3 cellular contexts compared by ENCODE assay signal in the genomic region with DNA sequence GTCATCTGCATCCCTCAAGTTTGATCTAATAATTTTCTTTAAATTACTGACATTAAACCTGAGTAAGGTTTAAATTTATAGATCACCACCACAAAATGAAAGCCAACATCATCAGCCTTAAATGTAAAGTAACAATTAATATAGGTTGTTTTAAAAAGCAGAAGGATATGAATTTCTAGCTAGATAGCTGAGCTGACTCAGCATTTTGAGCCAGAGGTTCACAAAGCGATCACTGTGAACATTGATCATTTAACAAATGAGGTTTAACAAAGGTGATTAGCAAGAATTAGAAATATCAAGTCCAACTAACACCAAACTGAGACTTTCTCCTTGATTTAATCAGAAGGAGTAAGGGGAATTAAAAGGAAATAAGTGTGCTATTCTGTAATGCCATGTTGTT.
TF ChIP-seq lines count a peak whose summit lies in the region.

No MANE protein-coding gene starts in this region.

TF ChIP-seq in HepG2, 621 proteins besides CTCF, POLR2A, EP300 and RAD21:
- TF ChIP-seq, protein P1, sequence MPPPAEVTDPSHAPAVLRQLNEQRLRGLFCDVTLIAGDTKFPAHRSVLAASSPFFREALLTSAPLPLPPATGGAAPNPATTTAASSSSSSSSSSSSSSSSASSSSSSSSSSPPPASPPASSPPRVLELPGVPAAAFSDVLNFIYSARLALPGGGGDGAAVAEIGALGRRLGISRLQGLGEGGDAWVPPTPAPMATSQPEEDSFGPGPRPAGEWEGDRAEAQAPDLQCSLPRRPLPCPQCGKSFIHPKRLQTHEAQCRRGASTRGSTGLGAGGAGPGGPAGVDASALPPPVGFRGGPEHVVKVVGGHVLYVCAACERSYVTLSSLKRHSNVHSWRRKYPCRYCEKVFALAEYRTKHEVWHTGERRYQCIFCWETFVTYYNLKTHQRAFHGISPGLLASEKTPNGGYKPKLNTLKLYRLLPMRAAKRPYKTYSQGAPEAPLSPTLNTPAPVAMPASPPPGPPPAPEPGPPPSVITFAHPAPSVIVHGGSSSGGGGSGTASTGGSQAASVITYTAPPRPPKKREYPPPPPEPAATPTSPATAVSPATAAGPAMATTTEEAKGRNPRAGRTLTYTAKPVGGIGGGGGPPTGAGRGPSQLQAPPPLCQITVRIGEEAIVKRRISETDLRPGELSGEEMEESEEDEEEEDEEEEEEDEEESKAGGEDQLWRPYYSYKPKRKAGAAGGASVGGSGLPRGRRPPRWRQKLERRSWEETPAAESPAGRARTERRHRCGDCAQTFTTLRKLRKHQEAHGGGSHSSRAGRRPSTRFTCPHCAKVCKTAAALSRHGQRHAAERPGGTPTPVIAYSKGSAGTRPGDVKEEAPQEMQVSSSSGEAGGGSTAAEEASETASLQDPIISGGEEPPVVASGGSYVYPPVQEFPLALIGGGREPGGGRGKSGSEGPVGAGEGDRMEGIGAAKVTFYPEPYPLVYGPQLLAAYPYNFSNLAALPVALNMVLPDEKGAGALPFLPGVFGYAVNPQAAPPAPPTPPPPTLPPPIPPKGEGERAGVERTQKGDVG (CRISPR knock-in tag; IDR thresholded peaks at IDR 0.05; ENCODE audit: borderline replicate concordance) = no peak
- peak; percentile 95 to 98 for TF ChIP-seq MAFK (conservative IDR thresholded peaks at IDR 0.05 in 1 of 2, IDR thresholded peaks at IDR 0.05 in 1 of 2; ENCODE audit: low read length in 2 of 2)
- peak; percentile 97 for TF ChIP-seq MAFF (IDR thresholded peaks at IDR 0.05; ENCODE audit: low read depth, low read length)
TF ChIP-seq in HepG2: peak in this region for 2.

TF ChIP-seq in IMR-90, 13 proteins besides CTCF, POLR2A, EP300 and RAD21:
- no peak for TF ChIP-seq MAZ (IDR thresholded peaks at IDR 0.05; ENCODE audit: borderline replicate concordance, low read depth, low read length)
- peak; percentile 94 for TF ChIP-seq MAFK (IDR thresholded peaks at IDR 0.05; ENCODE audit: low read depth, low read length)

TF ChIP-seq in H1, 55 proteins besides CTCF, POLR2A, EP300 and RAD21:
- TF ChIP-seq, protein P2, sequence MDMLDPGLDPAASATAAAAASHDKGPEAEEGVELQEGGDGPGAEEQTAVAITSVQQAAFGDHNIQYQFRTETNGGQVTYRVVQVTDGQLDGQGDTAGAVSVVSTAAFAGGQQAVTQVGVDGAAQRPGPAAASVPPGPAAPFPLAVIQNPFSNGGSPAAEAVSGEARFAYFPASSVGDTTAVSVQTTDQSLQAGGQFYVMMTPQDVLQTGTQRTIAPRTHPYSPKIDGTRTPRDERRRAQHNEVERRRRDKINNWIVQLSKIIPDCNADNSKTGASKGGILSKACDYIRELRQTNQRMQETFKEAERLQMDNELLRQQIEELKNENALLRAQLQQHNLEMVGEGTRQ (IDR thresholded peaks at IDR 0.05; ENCODE audit: low read length) = no peak
- TF ChIP-seq MAFK (IDR thresholded peaks at IDR 0.05; ENCODE audit: low read depth, low read length) (peak; percentile 91), GTF2F1 (IDR thresholded peaks at IDR 0.05; ENCODE audit: borderline replicate concordance, low read depth, low read length) (no peak), ASH2L (IDR thresholded peaks at IDR 0.05; ENCODE audit: low read length) (no peak), ZNF274 (IDR thresholded peaks at IDR 0.05; ENCODE audit: borderline replicate concordance, extremely low read depth, low read length) (no peak)
